Comparison of ENCODE assay signal across 18 cellular contexts in genomic region chr5:84091400-84091799, GRCh38.
A peak's percentile ranks its signal among the peaks of the same experiment; 100 is the strongest.
DNase-seq lines count a peak whose midpoint lies in the region; ATAC-seq and TF ChIP-seq lines count a peak whose summit lies in the region.
"Had no signal": no experiment of that assay in that cellular context is flagged by ENCODE, and none has a peak within 500 bp of the region (broad histone marks: within the 10 kb centered on the region; RNA-seq: fewer than 3 reads in every experiment).

No MANE protein-coding gene starts in this region.

- H3K9me2 ChIP-seq in PC-3 (replicated peaks; ENCODE audit: low read length): no peaks in the 10 kb centered on the region

- no peak overlapping the region for H3K4me2 ChIP-seq in PC-3 (ENCODE audit: low read length)
- H3K4me2 ChIP-seq: KMS-11 had no signal

- H2AFZ ChIP-seq in PC-3 (ENCODE audit: low read length): no peak overlapping the region

- ATAC-seq in PC-3 (peak; percentile 55), left lung (peak; percentile 52), GM21390 (IDR thresholded peaks at IDR 0.05; ENCODE audit: unreplicated experiment) (no peak)
- ATAC-seq: CD8-positive, alpha-beta T cell had no signal

- H3K4me1 ChIP-seq in PC-3 (ENCODE audit: insufficient read depth, low read length) (peaks cover 21% of the 10 kb centered on the region), left lung (no peaks in the 10 kb centered on the region)
- H3K4me1 ChIP-seq: pancreas, vagina had no signal

- H3K79me2 ChIP-seq in PC-3 (ENCODE audit: low read length): no peaks in the 10 kb centered on the region

- H3F3A ChIP-seq in PC-3 (ENCODE audit: low read length, unreplicated experiment): no peaks in the 10 kb centered on the region

- BruUV-seq in PC-3 (replicated peaks; lab: Mats Ljungman, UMichigan): no TSS peak

- TF ChIP-seq CTCF in PC-3 (conservative IDR thresholded peaks at IDR 0.05; ENCODE audit: low read depth, low read length) (no peak), left lung (IDR thresholded peaks at IDR 0.05) (no peak)

- H3K27me3 ChIP-seq in PC-3 (ENCODE audit: low read length): no peaks in the 10 kb centered on the region
- no peaks in the 10 kb centered on the region for H3K27me3 ChIP-seq in left lung
- H3K27me3 ChIP-seq: pancreas, vagina had no signal

- CTCF ChIA-PET in PC-3 (lab: Charles Lee): interaction anchor here (0.6 kb wide), 1 partner anchor 17 kb away, joined by 4 read pairs; no protein-coding TSS in a partner anchor

- no peak overlapping the region for H3K9ac ChIP-seq in PC-3 (ENCODE audit: low read length)
- H3K9ac ChIP-seq: KMS-11 had no signal

- H3K36me3 ChIP-seq in PC-3 (ENCODE audit: low read depth, low read length) (no peaks in the 10 kb centered on the region), left lung (no peaks in the 10 kb centered on the region)
- H3K36me3 ChIP-seq: pancreas, vagina had no signal

- H3K27ac ChIP-seq in PC-3 (ENCODE audit: low read length): peak overlapping the region; percentile 27; the same call in 1 of the 2 replicates
- H3K27ac ChIP-seq in left lung: no peak overlapping the region
- H3K27ac ChIP-seq: KMS-11, pancreas, vagina had no signal

- no peaks in the 10 kb centered on the region for H4K20me1 ChIP-seq in PC-3 (ENCODE audit: low read length)

- POLR2A ChIA-PET in PC-3 (lab: Charles Lee; ENCODE audit: unreplicated experiment): no interaction called here

- DNase-seq in DMS53 treated with DMSO at 0.1 percent for 48 hours (lab: John Stamatoyannopoulos, UW; ENCODE audit: unreplicated experiment) (peak; percentile 88), NCI-H1417 treated with DMSO at 0.1 percent for 48 hours (lab: John Stamatoyannopoulos, UW) (peak; percentile 9), PC-3 (peak; percentile 10), left lung (no peak), HK-2 (ENCODE audit: unreplicated experiment) (no peak), inferior parietal cortex (ENCODE audit: extremely low spot score) (no peak), activated gamma-delta T cell (lab: John Stamatoyannopoulos, UW) (no peak)
- DNase-seq: activated CD4-positive, alpha-beta T cell treated with anti-CD3 and anti-CD28 coated beads, Interleukin-2, amount 50 U/mL, for 1 hour; activated naive CD4-positive, alpha-beta T cell treated with anti-CD3 and anti-CD28 coated beads for 36 hours; CD8-positive, alpha-beta T cell; foreskin fibroblast; NCI-H1092 treated with DMSO at 0.1 percent for 48 hours; OCI-M1; pancreas; stimulated activated CD4-positive, alpha-beta T cell treated with anti-CD3 and anti-CD28 coated beads, Interleukin-2, amount 100 ng/mL, for 48 hours had no signal

- H3K4me3 ChIP-seq in PC-3 (ENCODE audit: low read length) (no peak overlapping the region), left lung (no peak overlapping the region)
- H3K4me3 ChIP-seq: pancreas, vagina had no signal

- H3K9me3 ChIP-seq in PC-3 (ENCODE audit: low read length) (no peaks in the 10 kb centered on the region), left lung (peaks cover 0 to 4% of the 10 kb centered on the region in 2 donors)
- H3K9me3 ChIP-seq: pancreas, vagina had no signal

- intact Hi-C loops in PC-3 (cut with micrococcal nuclease) (loop anchor here (5.0 kb wide), 1 partner anchor 74 kb away; no protein-coding TSS in a partner anchor), left lung (cut with DNase I) (no loop called here)

Comparison
In these comparisons a context has a peak if more than half of its experiments do, and no peak if none do; other contexts are left out.
1. DNase-seq: peak in DMS53 treated with DMSO at 0.1 percent for 48 hours (single experiment), NCI-H1417 treated with DMSO at 0.1 percent for 48 hours (single experiment) and PC-3 (single experiment); none in left lung (0 of 2), HK-2 (single experiment), inferior parietal cortex (single experiment) and activated gamma-delta T cell (single experiment).